ENCODE assay signal across 19 cellular contexts in genomic region chr9:121703014-121703734, GRCh38. TPM values are rescaled to one million over a fixed set of nuclear protein-coding genes. Genes with fewer than 3 reads are reported as not detected.
DNase-seq lines count a peak whose midpoint lies in the region; TF ChIP-seq lines count a peak whose summit lies in the region.
"Had no signal": no experiment of that assay in that cellular context is flagged by ENCODE, and none has a peak within 500 bp of the region (broad histone marks: within the 10 kb centered on the region; RNA-seq: fewer than 3 reads in every experiment).

No MANE protein-coding gene starts in this region.

- H3K36me3 ChIP-seq in left ventricle myocardium inferior, result no peaks in the 10 kb centered on the region
- no peaks in the 10 kb centered on the region for H3K36me3 ChIP-seq in OCI-LY1 (ENCODE audit: insufficient read depth, low read length)
- H3K36me3 ChIP-seq: thoracic aorta had no signal

- DNase-seq in left ventricle myocardium inferior (no peak), cardiac septum (ENCODE audit: low spot score) (no peak), epithelial cell of esophagus (ENCODE audit: low read depth) (no peak), NCI-H1092 (lab: John Stamatoyannopoulos, UW) (no peak), COLO668 (lab: John Stamatoyannopoulos, UW; ENCODE audit: unreplicated experiment) (no peak)
- no peak for DNase-seq in activated T-cell treated with anti-CD3 and anti-CD28 coated beads, Interleukin-2, amount 50 U/mL, for 24 hours
- no peak for DNase-seq in activated effector memory CD4-positive, alpha-beta T cell treated with anti-CD3 and anti-CD28 coated beads, Interleukin-2, amount 50 U/mL, for 16 hours
- DNase-seq: activated naive CD4-positive, alpha-beta T cell treated with Interleukin-2 at 50 U/mL for 16 hours; effector CD4-positive, alpha-beta T cell; foreskin melanocyte; KBM-7; naive thymus-derived CD8-positive, alpha-beta T cell; NCI-H146; NCI-H526; stimulated activated CD4-positive, alpha-beta T cell treated with anti-CD3 and anti-CD28 coated beads, Interleukin-1b, Interleukin-23, amount 100 ng/mL, for 48 hours; T-helper 17 cell had no signal

- H3K27ac Mint-ChIP-seq in activated T-cell treated with anti-CD3 and anti-CD28 coated beads, Interleukin-2, amount 50 U/mL, for 24 hours, result no peak overlapping the region
- H3K27ac Mint-ChIP-seq: naive thymus-derived CD8-positive, alpha-beta T cell; T-helper 17 cell had no signal

- no peaks in the 10 kb centered on the region for H3K79me2 ChIP-seq in OCI-LY1 (ENCODE audit: insufficient read depth, low read length)

- no peak overlapping the region for H3K4me2 ChIP-seq in OCI-LY1 (ENCODE audit: low read length)

- H3K4me1 Mint-ChIP-seq in activated T-cell treated with anti-CD3 and anti-CD28 coated beads, Interleukin-2, amount 50 U/mL, for 24 hours (ENCODE audit: low read depth), result peaks cover 9% of the 10 kb centered on the region
- H3K4me1 Mint-ChIP-seq: T-helper 17 cell had no signal

- H3K9me2 ChIP-seq in OCI-LY1 (ENCODE audit: low read depth, low read length), result no peaks in the 10 kb centered on the region

- H3K27me3 ChIP-seq in left ventricle myocardium inferior (ENCODE audit: low read depth), result no peaks in the 10 kb centered on the region
- H3K27me3 ChIP-seq in OCI-LY1 (ENCODE audit: insufficient read depth, low read length), result no peaks in the 10 kb centered on the region

- H3K9me3 Mint-ChIP-seq in activated T-cell treated with anti-CD3 and anti-CD28 coated beads, Interleukin-2, amount 50 U/mL, for 24 hours, result no peaks in the 10 kb centered on the region
- H3K9me3 Mint-ChIP-seq: naive thymus-derived CD8-positive, alpha-beta T cell had no signal

- H3K27ac ChIP-seq in left ventricle myocardium inferior (replicated peaks) (no peak overlapping the region), OCI-LY1 (ENCODE audit: low read depth, low read length, poor library complexity, severe bottlenecking) (no peak overlapping the region)
- H3K27ac ChIP-seq: thoracic aorta had no signal

- peaks cover 48% of the 10 kb centered on the region for H3K27me3 Mint-ChIP-seq in activated T-cell treated with anti-CD3 and anti-CD28 coated beads, Interleukin-2, amount 50 U/mL, for 24 hours

- H2AFZ ChIP-seq in OCI-LY1 (ENCODE audit: low read length), result no peak overlapping the region

- intact Hi-C loops in left ventricle myocardium inferior (cut with micrococcal nuclease), result no loop called here
- intact Hi-C loops in cardiac septum (cut with DNase I), result no loop called here

- TF ChIP-seq CTCF in left ventricle myocardium inferior (IDR thresholded peaks at IDR 0.05; ENCODE audit: borderline replicate concordance) (peak; percentile 10), OCI-LY1 (IDR thresholded peaks at IDR 0.05; ENCODE audit: low read length) (peak; percentile 22; the same call in 1 of the 2 replicates), epithelial cell of esophagus (IDR thresholded peaks at IDR 0.05; ENCODE audit: insufficient read depth, low read depth, low read length, missing control alignments) (peak; percentile 38)

- H3F3A ChIP-seq in OCI-LY1 (ENCODE audit: insufficient read depth, low read length), result no peaks in the 10 kb centered on the region

- H3K9me3 ChIP-seq in left ventricle myocardium inferior (replicated peaks) (no peaks in the 10 kb centered on the region), OCI-LY1 (ENCODE audit: low read length) (no peaks in the 10 kb centered on the region)
- H3K9me3 ChIP-seq: thoracic aorta had no signal

- no peaks in the 10 kb centered on the region for H3K36me3 Mint-ChIP-seq in activated T-cell treated with anti-CD3 and anti-CD28 coated beads, Interleukin-2, amount 50 U/mL, for 24 hours (ENCODE audit: low read depth)
- H3K36me3 Mint-ChIP-seq: naive thymus-derived CD8-positive, alpha-beta T cell had no signal

- no peaks in the 10 kb centered on the region for H4K20me1 ChIP-seq in OCI-LY1 (ENCODE audit: insufficient read depth, low read length)

- H3K4me3 ChIP-seq in left ventricle myocardium inferior (no peak overlapping the region), OCI-LY1 (ENCODE audit: low read depth, low read length, poor library complexity, severe bottlenecking) (no peak overlapping the region), epithelial cell of esophagus (ENCODE audit: low read length) (no peak overlapping the region)
- H3K4me3 ChIP-seq: lung, thoracic aorta had no signal

- no peak overlapping the region for H3K4me3 Mint-ChIP-seq in activated T-cell treated with anti-CD3 and anti-CD28 coated beads, Interleukin-2, amount 50 U/mL, for 24 hours
- H3K4me3 Mint-ChIP-seq: naive thymus-derived CD8-positive, alpha-beta T cell; T-helper 17 cell had no signal

- H3K9ac ChIP-seq in OCI-LY1 (ENCODE audit: low read length), result no peak overlapping the region

- H3K4me1 ChIP-seq in left ventricle myocardium inferior, result peaks cover 95% of the 10 kb centered on the region
- peaks cover 42% of the 10 kb centered on the region for H3K4me1 ChIP-seq in OCI-LY1 (ENCODE audit: insufficient read depth, low read length, severe bottlenecking)

RNA-seq across cellular contexts. Expression of gene DAB2IP, which starts 51.7 kb away (rescaled TPM):
- total RNA-seq in left ventricle myocardium inferior (50.7 TPM), cardiac septum (60.3 TPM)
- total RNA-seq: naive thymus-derived CD8-positive, alpha-beta T cell; T-helper 17 cell had no signal
